33 cellular contexts compared by ENCODE assay signal in the genomic region with DNA sequence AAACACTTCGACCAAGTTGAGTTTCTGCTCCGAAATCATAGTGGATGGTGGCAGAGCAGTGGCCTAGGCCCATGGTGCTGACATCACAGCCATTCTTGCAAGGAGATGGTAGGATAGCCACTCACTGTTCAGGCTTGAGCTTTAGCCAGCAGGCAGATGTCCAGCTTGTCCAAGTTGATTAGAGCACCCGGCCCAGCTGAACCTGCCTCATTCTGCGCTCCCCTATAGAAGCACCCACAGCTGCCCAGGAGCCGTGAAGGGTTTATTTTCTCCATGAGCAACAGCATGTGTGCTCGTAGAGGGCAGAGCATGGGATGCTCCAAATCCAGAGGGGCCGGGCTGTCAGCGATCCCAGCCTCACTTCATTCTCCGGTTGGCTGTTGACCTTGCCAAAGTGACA.
"Had no signal": no experiment of that assay in that cellular context is flagged by ENCODE, and none has a peak within 500 bp of the region (broad histone marks: within the 10 kb centered on the region; RNA-seq: fewer than 3 reads in every experiment).

No MANE protein-coding gene starts in this region.

- H3K27ac ChIP-seq: adrenal gland, body of pancreas, brain microvascular endothelial cell, breast epithelium, VCaP had no signal

- H3K4me1 ChIP-seq: adrenal gland, body of pancreas, breast epithelium had no signal

- H3K27me3 ChIP-seq: adrenal gland, body of pancreas, brain microvascular endothelial cell, breast epithelium had no signal

- FAIRE-seq: astrocyte, TTC549 had no signal

- H3K4me3 ChIP-seq: adrenal gland, body of pancreas, breast epithelium had no signal

- DNase-seq: activated B cell treated with CpG ODN at 0.5 μM for 24 hours; activated CD4-positive, alpha-beta memory T cell treated with anti-CD3 and anti-CD28 coated beads, Interleukin-2, amount 10 ng/mL, durations not matched to agents 7 days and 5 days; activated CD4-positive, alpha-beta T cell treated with anti-CD3 and anti-CD28 coated beads for 4 hours; activated CD4-positive, alpha-beta T cell treated with anti-CD3 and anti-CD28 coated beads, Interleukin-2, amount 10 ng/mL, durations not matched to agents 24 days and 14 days; activated CD4-positive, alpha-beta T cell treated with anti-CD3 and anti-CD28 coated beads, Interleukin-2, amount 50 U/mL, for 1 hour; activated CD4-positive, alpha-beta T cell treated with anti-CD3 and anti-CD28 coated beads, Interleukin-2, amount 50 U/mL, for 48 hours; activated CD4-positive, CD25-positive, alpha-beta regulatory T cell treated with anti-CD3 and anti-CD28 coated beads, Interleukin-2, amount 50 U/mL, for 72 hours; activated CD8-positive, alpha-beta memory T cell treated with anti-CD3 and anti-CD28 coated beads for 24 hours; activated CD8-positive, alpha-beta memory T cell treated with anti-CD3 and anti-CD28 coated beads, Interleukin-2, amount 10 ng/mL, durations not matched to agents 7 days and 5 days; activated CD8-positive, alpha-beta memory T cell treated with anti-CD3 and anti-CD28 coated beads, Interleukin-2, amount 50 U/mL, for 48 hours; activated CD8-positive, alpha-beta T cell treated with anti-CD3 and anti-CD28 coated beads, Interleukin-2, amount 10 ng/mL, durations not matched to agents 7 days and 5 days; activated effector memory CD4-positive, alpha-beta T cell treated with Interleukin-2 at 50 U/mL for 16 hours; activated gamma-delta T cell; activated naive CD4-positive, alpha-beta T cell treated with anti-CD3 and anti-CD28 coated beads for 36 hours; activated naive CD4-positive, alpha-beta T cell treated with anti-CD3 and anti-CD28 coated beads, Interleukin-2, amount 50 U/mL, for 16 hours; activated naive CD8-positive, alpha-beta T cell treated with anti-CD3 and anti-CD28 coated beads for 36 hours; activated T-cell treated with anti-CD3 and anti-CD28 coated beads, Interleukin-2, amount 50 U/mL, for 24 hours; activated T-cell treated with anti-CD3 and anti-CD28 coated beads, Interleukin-2, amount 50 U/mL, for 48 hours; adrenal gland; amniotic stem cell; aorta; body of pancreas; brain microvascular endothelial cell; caudate nucleus; cerebellar nuclear complex; T-helper 1 cell; T-helper 2 cell; T-helper 9 cell had no signal

- ATAC-seq: activated CD8-positive, alpha-beta memory T cell treated with anti-CD3 and anti-CD28 coated beads, Interleukin-2, amount 10 ng/mL, durations not matched to agents 7 days and 5 days; activated CD8-positive, alpha-beta T cell treated with anti-CD3 and anti-CD28 coated beads, Interleukin-2, amount 10 ng/mL, durations not matched to agents 7 days and 5 days; activated naive CD4-positive, alpha-beta T cell treated with anti-CD3 and anti-CD28 coated beads, Interleukin-2, amount 50 U/mL, for 72 hours; body of pancreas had no signal

- H3K9me3 ChIP-seq: adrenal gland, body of pancreas, breast epithelium had no signal
